Comparison of ENCODE assay signal across 9 cellular contexts in genomic region chr16:78770353-78771091, GRCh38.
DNase-seq lines count a peak whose midpoint lies in the region; ATAC-seq and TF ChIP-seq lines count a peak whose summit lies in the region.
"Had no signal": no experiment of that assay in that cellular context is flagged by ENCODE, and none has a peak within 500 bp of the region (broad histone marks: within the 10 kb centered on the region; RNA-seq: fewer than 3 reads in every experiment).

No MANE protein-coding gene starts in this region.

- H3K36me3 ChIP-seq in Loucy (ENCODE audit: insufficient read depth, low read length) (no peaks in the 10 kb centered on the region), body of pancreas (replicated peaks in 1 of 2; ENCODE audit: insufficient read depth in 1 of 2, low read depth in 2 of 2) (no peaks in the 10 kb centered on the region)

- no peak overlapping the region for H3K9ac ChIP-seq in Loucy (ENCODE audit: low read depth, low read length, poor library complexity, severe bottlenecking)

- H3K9me2 ChIP-seq in Loucy (replicated peaks; ENCODE audit: low read depth, low read length) = no peaks in the 10 kb centered on the region

- peak overlapping the region; percentile 49 for H3K4me2 ChIP-seq in Loucy (ENCODE audit: low read depth, low read length, poor library complexity, severe bottlenecking)

- TF ChIP-seq CTCF in CD14-positive monocyte (IDR thresholded peaks at IDR 0.05) = peak; percentile 93
- TF ChIP-seq CTCF in GM20000 (IDR thresholded peaks at IDR 0.05; ENCODE audit: extremely low read depth, missing control alignments) = peak; percentile 89
- TF ChIP-seq CTCF in Loucy (conservative IDR thresholded peaks at IDR 0.05; ENCODE audit: low read length) = peak; percentile 95
- TF ChIP-seq CTCF in VCaP (conservative IDR thresholded peaks at IDR 0.05) = peak; percentile 70
- peak; percentile 46 to 90 (median 66) for TF ChIP-seq CTCF in body of pancreas (IDR thresholded peaks at IDR 0.05)

- no peaks in the 10 kb centered on the region for H3K4me1 ChIP-seq in Loucy (ENCODE audit: insufficient read depth, low read length, poor library complexity, severe bottlenecking)
- H3K4me1 ChIP-seq in body of pancreas = peaks cover 9% of the 10 kb centered on the region

- H3K9me3 ChIP-seq in Loucy (ENCODE audit: insufficient read depth, low read depth, low read length) = no peaks in the 10 kb centered on the region
- no peaks in the 10 kb centered on the region for H3K9me3 ChIP-seq in body of pancreas

- no peak overlapping the region for H3K4me3 Mint-ChIP-seq in CD14-positive monocyte
- H3K4me3 Mint-ChIP-seq: stimulated activated naive CD8-positive, alpha-beta T cell treated with anti-CD3 and anti-CD28 coated beads, Interleukin-15, Interleukin-2, amounts not matched to agents 100 ng/mL and 50 ng/mL, for 24 hours had no signal

- no peaks in the 10 kb centered on the region for H4K20me1 ChIP-seq in Loucy (ENCODE audit: insufficient read depth, low read length, poor library complexity, severe bottlenecking)

- 25 to 45% methylated on average over 14 to 23 of the region's 23 CpGs for WGBS in body of pancreas, 2 donors

- TF ChIP-seq POLR2A in body of pancreas (IDR thresholded peaks at IDR 0.05) = no peak

- peak; percentile 75 for ATAC-seq in body of pancreas

- H3K79me2 ChIP-seq in Loucy (ENCODE audit: insufficient read depth, low read length) = no peaks in the 10 kb centered on the region

- 0 out of 2 replicates have a peak overlapping the region, but pooled peaks have one; percentile 13 for H2AFZ ChIP-seq in Loucy (ENCODE audit: low read length)

- H3K4me3 ChIP-seq in Loucy (ENCODE audit: low read length, poor library complexity, severe bottlenecking) (no peak overlapping the region), body of pancreas (no peak overlapping the region)

- intact Hi-C loops in CD14-positive monocyte (cut with micrococcal nuclease) = loop anchor here in 1 of 2 donors (10.0 kb wide), 1 partner anchor 266 kb away; no protein-coding TSS in a partner anchor
- intact Hi-C loops in body of pancreas (cut with DNase I) = no loop called here

- H3K4me1 Mint-ChIP-seq in CD14-positive monocyte = peaks cover 3% of the 10 kb centered on the region

- peaks cover 0 to 2% (median 0%) of the 10 kb centered on the region in 7 donors for H3K9me3 Mint-ChIP-seq in CD14-positive monocyte
- H3K9me3 Mint-ChIP-seq: stimulated activated naive CD8-positive, alpha-beta T cell treated with anti-CD3 and anti-CD28 coated beads, Interleukin-15, Interleukin-2, amounts not matched to agents 100 ng/mL and 50 ng/mL, for 24 hours had no signal

- H3K27ac ChIP-seq in VCaP (no peak overlapping the region), body of pancreas (no peak overlapping the region)

- H3K27ac Mint-ChIP-seq in CD14-positive monocyte = no peak overlapping the region
- H3K27ac Mint-ChIP-seq: stimulated activated naive CD8-positive, alpha-beta T cell treated with anti-CD3 and anti-CD28 coated beads, Interleukin-15, Interleukin-2, amounts not matched to agents 100 ng/mL and 50 ng/mL, for 24 hours had no signal

- peaks cover 0 to 1% (median 1%) of the 10 kb centered on the region in 3 donors for H3K27me3 Mint-ChIP-seq in CD14-positive monocyte (ENCODE audit: low read depth in 3 of 3)

- H3K27me3 ChIP-seq in Loucy (ENCODE audit: insufficient read depth, low read length, poor library complexity, severe bottlenecking) = no peaks in the 10 kb centered on the region
- no peaks in the 10 kb centered on the region for H3K27me3 ChIP-seq in body of pancreas

- H3K36me3 Mint-ChIP-seq in CD14-positive monocyte = no peaks in the 10 kb centered on the region

- H3F3A ChIP-seq in Loucy (ENCODE audit: low read depth) = no peaks in the 10 kb centered on the region

- DNase-seq in CD14-positive monocyte (ENCODE audit: low spot score) = peak; percentile 57
- peak; percentile 67 for DNase-seq in GM20000 (ENCODE audit: low spot score)
- DNase-seq in body of pancreas = peak; percentile 51 to 77 (median 74)
- peak; percentile 56 for DNase-seq in kidney tubule cell (ENCODE audit: low spot score)
- DNase-seq in stimulated activated CD4-positive, alpha-beta T cell treated with anti-CD3 and anti-CD28 coated beads, TNF-alpha, amount 100 ng/mL, for 1 hour (ENCODE audit: low read depth in 3 of 3, low spot score in 1 of 3) = peak; percentile 54 to 74 (median 58)
- no peak for DNase-seq in kidney glomerular epithelial cell (lab: John Stamatoyannopoulos, UW)
